Comparison of ENCODE assay signal across 11 cellular contexts in genomic region chr9:134268308-134268724, GRCh38. TPM values are rescaled to one million over a fixed set of nuclear protein-coding genes. Genes with fewer than 3 reads are reported as not detected.
A peak's percentile ranks its signal among the peaks of the same experiment; 100 is the strongest.
DNase-seq lines count a peak whose midpoint lies in the region; ATAC-seq and TF ChIP-seq lines count a peak whose summit lies in the region.
"Had no signal": no experiment of that assay in that cellular context is flagged by ENCODE, and none has a peak within 500 bp of the region (broad histone marks: within the 10 kb centered on the region; RNA-seq: fewer than 3 reads in every experiment).

No MANE protein-coding gene starts in this region.

- no peak overlapping the region for H3K4me3 Mint-ChIP-seq in progenitor cell of endocrine pancreas (ENCODE audit: low read depth)
- H3K4me3 Mint-ChIP-seq: activated CD4-positive, alpha-beta T cell treated with anti-CD3 and anti-CD28 coated beads for 36 hours; stimulated activated naive CD8-positive, alpha-beta T cell treated with anti-CD3 and anti-CD28 coated beads, Interleukin-15, Interleukin-2, amounts not matched to agents 100 ng/mL and 50 ng/mL, for 24 hours had no signal

- no peaks in the 10 kb centered on the region for H3K9me3 Mint-ChIP-seq in progenitor cell of endocrine pancreas (ENCODE audit: low read depth)
- H3K9me3 Mint-ChIP-seq: stimulated activated naive CD8-positive, alpha-beta T cell treated with anti-CD3 and anti-CD28 coated beads, Interleukin-15, Interleukin-2, amounts not matched to agents 100 ng/mL and 50 ng/mL, for 24 hours had no signal

- intact Hi-C loops in gastrocnemius medialis (cut with DNase I; ENCODE audit: low total_unique reads) (loop anchor here (5.0 kb wide), 1 partner anchor 174 kb away; no protein-coding TSS in a partner anchor), lower leg skin (cut with DNase I; ENCODE audit: low total_unique reads) (no loop called here)

- TF ChIP-seq CTCF in gastrocnemius medialis (IDR thresholded peaks at IDR 0.05 in 4 of 5, conservative IDR thresholded peaks at IDR 0.05 in 1 of 5): no peak
- TF ChIP-seq CTCF in lower leg skin (IDR thresholded peaks at IDR 0.05): no peak
- TF ChIP-seq CTCF in progenitor cell of endocrine pancreas (IDR thresholded peaks at IDR 0.05; ENCODE audit: unreplicated experiment): no peak

- no peaks in the 10 kb centered on the region for H3K27me3 ChIP-seq in gastrocnemius medialis

- no peaks in the 10 kb centered on the region for H3K36me3 Mint-ChIP-seq in progenitor cell of endocrine pancreas (ENCODE audit: insufficient read depth)

- in situ Hi-C loops in gastrocnemius medialis (cut with MboI; ENCODE audit: low sequenced_read_pairs in 4 of 4): no loop called here

- 81 to 86% methylated on average over 16 of the region's 16 CpGs for WGBS in lower leg skin, 2 donors

- DNase-seq in GM19238 (ENCODE audit: insufficient read length, low spot score) (peak; percentile 74), UCSD-AML1 (lab: John Stamatoyannopoulos, UW; ENCODE audit: unreplicated experiment) (peak; percentile 77), gastrocnemius medialis (no peak), NCI-H1105 (lab: John Stamatoyannopoulos, UW) (no peak), lower leg skin (ENCODE audit: low spot score in 2 of 2) (no peak), progenitor cell of endocrine pancreas (ENCODE audit: low spot score, unreplicated experiment) (no peak)
- no peak for DNase-seq in stimulated activated CD4-positive, alpha-beta T cell treated with anti-CD3 and anti-CD28 coated beads, Interleukin-4, amount 100 ng/mL, for 24 hours
- DNase-seq: activated CD4-positive, alpha-beta T cell treated with anti-CD3 and anti-CD28 coated beads for 36 hours had no signal

- H3K4me1 Mint-ChIP-seq in progenitor cell of endocrine pancreas (ENCODE audit: low read depth): peaks cover 23% of the 10 kb centered on the region
- H3K4me1 Mint-ChIP-seq: activated CD4-positive, alpha-beta T cell treated with anti-CD3 and anti-CD28 coated beads for 36 hours had no signal

- H3K27ac Mint-ChIP-seq in progenitor cell of endocrine pancreas: no peak overlapping the region
- H3K27ac Mint-ChIP-seq: activated CD4-positive, alpha-beta T cell treated with anti-CD3 and anti-CD28 coated beads for 36 hours; stimulated activated naive CD8-positive, alpha-beta T cell treated with anti-CD3 and anti-CD28 coated beads, Interleukin-15, Interleukin-2, amounts not matched to agents 100 ng/mL and 50 ng/mL, for 24 hours had no signal

- peaks cover 39% of the 10 kb centered on the region for H3K27me3 Mint-ChIP-seq in progenitor cell of endocrine pancreas

- TF ChIP-seq POLR2A in gastrocnemius medialis (IDR thresholded peaks at IDR 0.05): no peak
- TF ChIP-seq POLR2A in lower leg skin (IDR thresholded peaks at IDR 0.05): no peak

- H3K9me3 ChIP-seq in gastrocnemius medialis: no peaks in the 10 kb centered on the region

- H3K27ac ChIP-seq in gastrocnemius medialis: peak overlapping the region; percentile 38 to 75 (median 56)
- H3K27ac ChIP-seq: parathyroid adenoma had no signal

- ATAC-seq in HG03139 (IDR thresholded peaks at IDR 0.05; ENCODE audit: unreplicated experiment): peak; percentile 67
- ATAC-seq in gastrocnemius medialis: peak; percentile 40 to 61
- ATAC-seq: activated CD4-positive, alpha-beta T cell treated with anti-CD3 and anti-CD28 coated beads for 36 hours had no signal

- no peak overlapping the region for H3K4me3 ChIP-seq in gastrocnemius medialis
- H3K4me3 ChIP-seq in lower leg skin (ENCODE audit: low read depth, poor library complexity, severe bottlenecking): no peak overlapping the region

- H3K36me3 ChIP-seq in gastrocnemius medialis: no peaks in the 10 kb centered on the region

- H3K4me1 ChIP-seq in gastrocnemius medialis: peaks cover 7 to 24% of the 10 kb centered on the region in 2 donors

RNA-seq across cellular contexts. Expression of gene RXRA, which starts 57.9 kb away (rescaled TPM):
- total RNA-seq in gastrocnemius medialis (100 to 1,000 TPM in 3 of 4 donors, 10 to 100 TPM in 1; 70.8 to 224 (median 160) TPM), lower leg skin (100 to 1,000 TPM; 143 to 242 (median 166) TPM), progenitor cell of endocrine pancreas (58.4 and 64.8 TPM in 2 replicates)

Comparison
In these comparisons a context has a peak if more than half of its experiments do, and no peak if none do; other contexts are left out.
1. DNase-seq: peak in GM19238 (single experiment) and UCSD-AML1 (single experiment); none in gastrocnemius medialis (0 of 2), NCI-H1105 (single experiment), lower leg skin (0 of 2), stimulated activated CD4-positive, alpha-beta T cell treated with anti-CD3 and anti-CD28 coated beads, Interleukin-4, amount 100 ng/mL, for 24 hours (single experiment) and progenitor cell of endocrine pancreas (single experiment).